1 cellular context compared by ENCODE assay signal in the genomic region with DNA sequence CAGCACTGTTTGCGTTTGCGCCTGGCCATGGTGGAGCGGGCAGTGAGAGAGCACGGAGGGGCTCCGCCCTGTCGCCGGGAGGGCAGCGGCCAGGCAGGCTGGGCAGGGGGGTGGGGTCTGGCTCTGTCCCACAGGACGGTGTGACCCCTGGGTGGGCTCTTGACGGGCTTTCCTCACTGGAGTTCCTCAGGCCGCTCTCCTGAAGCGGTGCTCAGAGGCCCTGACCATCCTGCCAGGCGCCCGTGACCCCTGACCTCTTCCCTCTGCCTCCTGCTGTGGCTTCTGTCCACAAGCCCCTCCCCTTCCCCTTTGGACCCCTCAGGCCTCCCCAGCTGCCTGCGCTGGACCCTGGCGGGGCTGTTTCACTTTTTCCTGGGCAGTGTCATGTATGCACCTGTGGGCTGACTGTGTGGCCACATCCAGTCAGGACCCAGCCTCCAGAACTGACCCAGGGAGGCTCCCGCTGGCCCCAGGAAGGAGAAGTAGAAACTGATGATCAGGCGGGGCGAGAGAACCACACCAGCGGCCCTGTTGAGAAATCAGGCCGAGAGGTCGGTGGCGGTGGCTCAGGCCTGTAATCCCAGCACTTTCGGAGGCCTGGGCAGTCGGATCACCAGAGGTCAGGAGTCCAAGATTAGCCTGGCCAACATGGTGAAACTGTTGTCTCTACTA.
TF ChIP-seq lines count a peak whose summit lies in the region.

No MANE protein-coding gene starts in this region.

TF ChIP-seq in HepG2, 621 proteins besides CTCF, POLR2A, EP300 and RAD21 (continued from another document and continues in another):
- TF ChIP-seq, protein P1, sequence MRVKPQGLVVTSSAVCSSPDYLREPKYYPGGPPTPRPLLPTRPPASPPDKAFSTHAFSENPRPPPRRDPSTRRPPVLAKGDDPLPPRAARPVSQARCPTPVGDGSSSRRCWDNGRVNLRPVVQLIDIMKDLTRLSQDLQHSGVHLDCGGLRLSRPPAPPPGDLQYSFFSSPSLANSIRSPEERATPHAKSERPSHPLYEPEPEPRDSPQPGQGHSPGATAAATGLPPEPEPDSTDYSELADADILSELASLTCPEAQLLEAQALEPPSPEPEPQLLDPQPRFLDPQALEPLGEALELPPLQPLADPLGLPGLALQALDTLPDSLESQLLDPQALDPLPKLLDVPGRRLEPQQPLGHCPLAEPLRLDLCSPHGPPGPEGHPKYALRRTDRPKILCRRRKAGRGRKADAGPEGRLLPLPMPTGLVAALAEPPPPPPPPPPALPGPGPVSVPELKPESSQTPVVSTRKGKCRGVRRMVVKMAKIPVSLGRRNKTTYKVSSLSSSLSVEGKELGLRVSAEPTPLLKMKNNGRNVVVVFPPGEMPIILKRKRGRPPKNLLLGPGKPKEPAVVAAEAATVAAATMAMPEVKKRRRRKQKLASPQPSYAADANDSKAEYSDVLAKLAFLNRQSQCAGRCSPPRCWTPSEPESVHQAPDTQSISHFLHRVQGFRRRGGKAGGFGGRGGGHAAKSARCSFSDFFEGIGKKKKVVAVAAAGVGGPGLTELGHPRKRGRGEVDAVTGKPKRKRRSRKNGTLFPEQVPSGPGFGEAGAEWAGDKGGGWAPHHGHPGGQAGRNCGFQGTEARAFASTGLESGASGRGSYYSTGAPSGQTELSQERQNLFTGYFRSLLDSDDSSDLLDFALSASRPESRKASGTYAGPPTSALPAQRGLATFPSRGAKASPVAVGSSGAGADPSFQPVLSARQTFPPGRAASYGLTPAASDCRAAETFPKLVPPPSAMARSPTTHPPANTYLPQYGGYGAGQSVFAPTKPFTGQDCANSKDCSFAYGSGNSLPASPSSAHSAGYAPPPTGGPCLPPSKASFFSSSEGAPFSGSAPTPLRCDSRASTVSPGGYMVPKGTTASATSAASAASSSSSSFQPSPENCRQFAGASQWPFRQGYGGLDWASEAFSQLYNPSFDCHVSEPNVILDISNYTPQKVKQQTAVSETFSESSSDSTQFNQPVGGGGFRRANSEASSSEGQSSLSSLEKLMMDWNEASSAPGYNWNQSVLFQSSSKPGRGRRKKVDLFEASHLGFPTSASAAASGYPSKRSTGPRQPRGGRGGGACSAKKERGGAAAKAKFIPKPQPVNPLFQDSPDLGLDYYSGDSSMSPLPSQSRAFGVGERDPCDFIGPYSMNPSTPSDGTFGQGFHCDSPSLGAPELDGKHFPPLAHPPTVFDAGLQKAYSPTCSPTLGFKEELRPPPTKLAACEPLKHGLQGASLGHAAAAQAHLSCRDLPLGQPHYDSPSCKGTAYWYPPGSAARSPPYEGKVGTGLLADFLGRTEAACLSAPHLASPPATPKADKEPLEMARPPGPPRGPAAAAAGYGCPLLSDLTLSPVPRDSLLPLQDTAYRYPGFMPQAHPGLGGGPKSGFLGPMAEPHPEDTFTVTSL (CRISPR knock-in tag; IDR thresholded peaks at IDR 0.05; ENCODE audit: borderline replicate concordance) = peak; percentile 84; the same call in 1 of the 2 replicates
- TF ChIP-seq ZNF33B (CRISPR knock-in tag; IDR thresholded peaks at IDR 0.05) (peak; percentile 84), ZNF17 (CRISPR knock-in tag; IDR thresholded peaks at IDR 0.05) (no peak), PBX3 (CRISPR knock-in tag; IDR thresholded peaks at IDR 0.05; ENCODE audit: borderline replicate concordance) (peak; percentile 79; the same call in 1 of the 2 replicates), ZNF292 (CRISPR knock-in tag; IDR thresholded peaks at IDR 0.05; ENCODE audit: borderline replicate concordance, low read depth) (peak; percentile 95), FUBP1 (CRISPR knock-in tag; IDR thresholded peaks at IDR 0.05; ENCODE audit: borderline replicate concordance) (no peak), MAFG (CRISPR knock-in tag; IDR thresholded peaks at IDR 0.05) (no peak), HOXA9 (CRISPR knock-in tag; IDR thresholded peaks at IDR 0.05; ENCODE audit: borderline replicate concordance) (no peak), ZNF12 (CRISPR knock-in tag; IDR thresholded peaks at IDR 0.05) (0 out of 2 replicates have a peak, but pooled peaks have one; percentile 29), CBX5 (CRISPR knock-in tag; IDR thresholded peaks at IDR 0.05; ENCODE audit: borderline replicate concordance) (0 out of 2 replicates have a peak, but pooled peaks have one; percentile 47), SMAD3 (CRISPR knock-in tag; IDR thresholded peaks at IDR 0.05) (peak; percentile 79; the same call in 1 of the 2 replicates), HDAC6 (IDR thresholded peaks at IDR 0.05; ENCODE audit: low read depth, low read length) (no peak), SIX4 (CRISPR knock-in tag; IDR thresholded peaks at IDR 0.05) (peak; percentile 67), MYNN (CRISPR knock-in tag; IDR thresholded peaks at IDR 0.05; ENCODE audit: low read depth) (0 out of 2 replicates have a peak, but pooled peaks have one; percentile 8), ELF3 (CRISPR knock-in tag; IDR thresholded peaks at IDR 0.05) (peak; percentile 76; the same call in 1 of the 2 replicates), ISX (CRISPR knock-in tag; conservative IDR thresholded peaks at IDR 0.05) (peak; percentile 89; the same call in 1 of the 2 replicates), ZNF333 (CRISPR knock-in tag; IDR thresholded peaks at IDR 0.05; ENCODE audit: borderline replicate concordance) (peak; percentile 49; the same call in 1 of the 2 replicates), ZNF121 (CRISPR knock-in tag; IDR thresholded peaks at IDR 0.05) (peak; percentile 61; the same call in 1 of the 2 replicates), POLR2AphosphoS2 (IDR thresholded peaks at IDR 0.05; ENCODE audit: low read depth, low read length) (no peak), ZNF510 (CRISPR knock-in tag; IDR thresholded peaks at IDR 0.05; ENCODE audit: low read depth) (peak; percentile 92; the same call in 1 of the 2 replicates), FOXC1 (CRISPR knock-in tag; IDR thresholded peaks at IDR 0.05; ENCODE audit: borderline replicate concordance) (peak; percentile 64; the same call in 1 of the 2 replicates), AHR (CRISPR knock-in tag; IDR thresholded peaks at IDR 0.05) (peak; percentile 49; the same call in 1 of the 2 replicates), SRSF4 (IDR thresholded peaks at IDR 0.05; ENCODE audit: low read depth, low read length, poor library complexity, severe bottlenecking) (no peak), MAX (IDR thresholded peaks at IDR 0.05) (peak; percentile 81; the same call in 1 of the 2 replicates), KLF13 (CRISPR knock-in tag; IDR thresholded peaks at IDR 0.05) (no peak), AGO2 (optimal IDR thresholded peaks at IDR 0.05; ENCODE audit: low read depth, low read length) (peak; percentile 84), ZNF362 (CRISPR knock-in tag; IDR thresholded peaks at IDR 0.05; ENCODE audit: borderline replicate concordance) (peak; percentile 45; the same call in 1 of the 2 replicates), BCL6 (CRISPR knock-in tag; IDR thresholded peaks at IDR 0.05) (no peak; the same call in 1 of the 2 replicates), CC2D1A (CRISPR knock-in tag; IDR thresholded peaks at IDR 0.05) (no peak), NCOA5 (CRISPR knock-in tag; IDR thresholded peaks at IDR 0.05) (0 out of 2 replicates have a peak, but pooled peaks have one; percentile 23), NR2F6 (IDR thresholded peaks at IDR 0.05) (peak; percentile 98), NR2F6 (CRISPR knock-in tag; IDR thresholded peaks at IDR 0.05) (peak; percentile 99), PHF21A (CRISPR knock-in tag; IDR thresholded peaks at IDR 0.05) (peak; percentile 99), CEBPG (CRISPR knock-in tag; IDR thresholded peaks at IDR 0.05) (peak; percentile 79), ZSCAN20 (CRISPR knock-in tag; IDR thresholded peaks at IDR 0.05; ENCODE audit: borderline replicate concordance) (peak; percentile 75; the same call in 1 of the 2 replicates), TEAD3 (CRISPR knock-in tag; optimal IDR thresholded peaks at IDR 0.05; ENCODE audit: borderline replicate concordance) (peak; percentile 70), GTF2F1 (IDR thresholded peaks at IDR 0.05; ENCODE audit: low read length) (no peak), DR1 (CRISPR knock-in tag; IDR thresholded peaks at IDR 0.05) (peak; percentile 86), AGO1 (IDR thresholded peaks at IDR 0.05; ENCODE audit: low read depth, low read length, poor library complexity, severe bottlenecking) (no peak), ZC3H13 (CRISPR knock-in tag; IDR thresholded peaks at IDR 0.05) (peak; percentile 86), FOXJ3 (CRISPR knock-in tag; IDR thresholded peaks at IDR 0.05; ENCODE audit: borderline replicate concordance) (peak; percentile 71; the same call in 1 of the 2 replicates), ATF3 (CRISPR knock-in tag; IDR thresholded peaks at IDR 0.05) (peak; percentile 36), KAT2B (IDR thresholded peaks at IDR 0.05; ENCODE audit: borderline replicate concordance, low read depth, low read length) (no peak)
- TF ChIP-seq, protein P2, sequence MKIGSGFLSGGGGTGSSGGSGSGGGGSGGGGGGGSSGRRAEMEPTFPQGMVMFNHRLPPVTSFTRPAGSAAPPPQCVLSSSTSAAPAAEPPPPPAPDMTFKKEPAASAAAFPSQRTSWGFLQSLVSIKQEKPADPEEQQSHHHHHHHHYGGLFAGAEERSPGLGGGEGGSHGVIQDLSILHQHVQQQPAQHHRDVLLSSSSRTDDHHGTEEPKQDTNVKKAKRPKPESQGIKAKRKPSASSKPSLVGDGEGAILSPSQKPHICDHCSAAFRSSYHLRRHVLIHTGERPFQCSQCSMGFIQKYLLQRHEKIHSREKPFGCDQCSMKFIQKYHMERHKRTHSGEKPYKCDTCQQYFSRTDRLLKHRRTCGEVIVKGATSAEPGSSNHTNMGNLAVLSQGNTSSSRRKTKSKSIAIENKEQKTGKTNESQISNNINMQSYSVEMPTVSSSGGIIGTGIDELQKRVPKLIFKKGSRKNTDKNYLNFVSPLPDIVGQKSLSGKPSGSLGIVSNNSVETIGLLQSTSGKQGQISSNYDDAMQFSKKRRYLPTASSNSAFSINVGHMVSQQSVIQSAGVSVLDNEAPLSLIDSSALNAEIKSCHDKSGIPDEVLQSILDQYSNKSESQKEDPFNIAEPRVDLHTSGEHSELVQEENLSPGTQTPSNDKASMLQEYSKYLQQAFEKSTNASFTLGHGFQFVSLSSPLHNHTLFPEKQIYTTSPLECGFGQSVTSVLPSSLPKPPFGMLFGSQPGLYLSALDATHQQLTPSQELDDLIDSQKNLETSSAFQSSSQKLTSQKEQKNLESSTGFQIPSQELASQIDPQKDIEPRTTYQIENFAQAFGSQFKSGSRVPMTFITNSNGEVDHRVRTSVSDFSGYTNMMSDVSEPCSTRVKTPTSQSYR (CRISPR knock-in tag; IDR thresholded peaks at IDR 0.05; ENCODE audit: borderline replicate concordance) = peak; percentile 36; the same call in 1 of the 2 replicates
- TF ChIP-seq, protein P3, sequence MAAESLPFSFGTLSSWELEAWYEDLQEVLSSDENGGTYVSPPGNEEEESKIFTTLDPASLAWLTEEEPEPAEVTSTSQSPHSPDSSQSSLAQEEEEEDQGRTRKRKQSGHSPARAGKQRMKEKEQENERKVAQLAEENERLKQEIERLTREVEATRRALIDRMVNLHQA (CRISPR knock-in tag; IDR thresholded peaks at IDR 0.05) = no peak
- TF ChIP-seq, protein P4, sequence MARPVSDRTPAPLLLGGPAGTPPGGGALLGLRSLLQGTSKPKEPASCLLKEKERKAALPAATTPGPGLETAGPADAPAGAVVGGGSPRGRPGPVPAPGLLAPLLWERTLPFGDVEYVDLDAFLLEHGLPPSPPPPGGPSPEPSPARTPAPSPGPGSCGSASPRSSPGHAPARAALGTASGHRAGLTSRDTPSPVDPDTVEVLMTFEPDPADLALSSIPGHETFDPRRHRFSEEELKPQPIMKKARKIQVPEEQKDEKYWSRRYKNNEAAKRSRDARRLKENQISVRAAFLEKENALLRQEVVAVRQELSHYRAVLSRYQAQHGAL (CRISPR knock-in tag; IDR thresholded peaks at IDR 0.05; ENCODE audit: not compliant biosample characterization) = peak; percentile 85
- TF ChIP-seq, protein P5, sequence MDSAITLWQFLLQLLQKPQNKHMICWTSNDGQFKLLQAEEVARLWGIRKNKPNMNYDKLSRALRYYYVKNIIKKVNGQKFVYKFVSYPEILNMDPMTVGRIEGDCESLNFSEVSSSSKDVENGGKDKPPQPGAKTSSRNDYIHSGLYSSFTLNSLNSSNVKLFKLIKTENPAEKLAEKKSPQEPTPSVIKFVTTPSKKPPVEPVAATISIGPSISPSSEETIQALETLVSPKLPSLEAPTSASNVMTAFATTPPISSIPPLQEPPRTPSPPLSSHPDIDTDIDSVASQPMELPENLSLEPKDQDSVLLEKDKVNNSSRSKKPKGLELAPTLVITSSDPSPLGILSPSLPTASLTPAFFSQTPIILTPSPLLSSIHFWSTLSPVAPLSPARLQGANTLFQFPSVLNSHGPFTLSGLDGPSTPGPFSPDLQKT (CRISPR knock-in tag; IDR thresholded peaks at IDR 0.05; ENCODE audit: borderline replicate concordance) = peak; percentile 45; the same call in 1 of the 2 replicates
